Comparison of ENCODE assay signal across 8 cellular contexts in genomic region chr5:113293613-113294340, GRCh38.
DNase-seq lines count a peak whose midpoint lies in the region; ATAC-seq and FAIRE-seq lines count a peak whose summit lies in the region.

No MANE protein-coding gene starts in this region.

- peak overlapping the region; percentile 84 for H3K4me3 Mint-ChIP-seq in activated naive CD8-positive, alpha-beta T cell treated with anti-CD3 and anti-CD28 coated beads for 36 hours

- H3K27me3 ChIP-seq in BLaER1 (peaks cover 38% of the 10 kb centered on the region), iPS-15b (ENCODE audit: control insufficient read depth, insufficient read depth, low read length) (peaks cover 16% of the 10 kb centered on the region), small intestine (ENCODE audit: control insufficient read depth in 2 of 2, insufficient read depth in 2 of 2, low read length in 2 of 2) (peaks cover 0 to 3% of the 10 kb centered on the region in 2 donors)

- peaks cover 51% of the 10 kb centered on the region for H3K27me3 Mint-ChIP-seq in activated naive CD8-positive, alpha-beta T cell treated with anti-CD3 and anti-CD28 coated beads for 36 hours

- no peaks in the 10 kb centered on the region for H3K36me3 Mint-ChIP-seq in activated naive CD8-positive, alpha-beta T cell treated with anti-CD3 and anti-CD28 coated beads for 36 hours

- no peaks in the 10 kb centered on the region for H4K20me1 ChIP-seq in BLaER1

- H3K9ac ChIP-seq in BLaER1 = peak overlapping the region; percentile 62; the same call in 1 of the 2 replicates
- peak overlapping the region; percentile 41 for H3K9ac ChIP-seq in iPS-15b (ENCODE audit: low read depth, low read length)

- 3 to 6% (median 5%) methylated on average over 26 of the region's 26 CpGs for WGBS in small intestine, 3 donors

- H3K36me3 ChIP-seq in BLaER1 (no peaks in the 10 kb centered on the region), iPS-15b (ENCODE audit: control insufficient read depth, insufficient read depth, low read length) (no peaks in the 10 kb centered on the region), small intestine (ENCODE audit: control insufficient read depth in 2 of 2, insufficient read depth in 2 of 2, low read length in 2 of 2) (no peaks in the 10 kb centered on the region)

- peaks cover 13% of the 10 kb centered on the region for H3K4me1 Mint-ChIP-seq in activated naive CD8-positive, alpha-beta T cell treated with anti-CD3 and anti-CD28 coated beads for 36 hours

- peaks cover 16% of the 10 kb centered on the region for H3K4me1 ChIP-seq in BLaER1
- peaks cover 39% of the 10 kb centered on the region for H3K4me1 ChIP-seq in iPS-15b (ENCODE audit: control insufficient read depth, insufficient read depth, low read length)
- H3K4me1 ChIP-seq in small intestine (ENCODE audit: control insufficient read depth in 2 of 2, insufficient read depth in 1 of 2, low read depth in 1 of 2, low read length in 1 of 2) = peaks cover 0 to 5% of the 10 kb centered on the region in 2 donors

- H3K4me2 ChIP-seq in BLaER1 = peak overlapping the region; percentile 98

- peak; percentile 3 for ATAC-seq in GM19397 (IDR thresholded peaks at IDR 0.05; ENCODE audit: unreplicated experiment)
- peak; percentile 25 for ATAC-seq in HG03520 (IDR thresholded peaks at IDR 0.05; ENCODE audit: unreplicated experiment)
- ATAC-seq in HG03039 (IDR thresholded peaks at IDR 0.05; ENCODE audit: unreplicated experiment) = no peak

- no peak for FAIRE-seq in small intestine (lab: Jason Lieb, UNC)

- no peak overlapping the region for H3K27ac Mint-ChIP-seq in activated naive CD8-positive, alpha-beta T cell treated with anti-CD3 and anti-CD28 coated beads for 36 hours

- H3K4me3 ChIP-seq in BLaER1 (peak overlapping the region; percentile 75), iPS-15b (ENCODE audit: low read depth, low read length) (peak overlapping the region; percentile 83), small intestine (ENCODE audit: low read depth in 1 of 2, low read length in 2 of 2) (peak overlapping the region; percentile 46 to 60)

- no peak overlapping the region for H3K27ac ChIP-seq in BLaER1
- peak overlapping the region in 1 of 2 donors; percentile 76 for H3K27ac ChIP-seq in small intestine (ENCODE audit: low read depth in 1 of 2, low read length in 1 of 2)

- H3K9me3 Mint-ChIP-seq in activated naive CD8-positive, alpha-beta T cell treated with anti-CD3 and anti-CD28 coated beads for 36 hours = no peaks in the 10 kb centered on the region

- peak; percentile 3 for DNase-seq in activated naive CD8-positive, alpha-beta T cell treated with anti-CD3 and anti-CD28 coated beads for 36 hours
- no peak for DNase-seq in small intestine
- DNase-seq in putamen (ENCODE audit: low spot score) = no peak

- H3K9me3 ChIP-seq in BLaER1 (no peaks in the 10 kb centered on the region), iPS-15b (ENCODE audit: control insufficient read depth, insufficient read depth, low read length) (no peaks in the 10 kb centered on the region), small intestine (ENCODE audit: control insufficient read depth, low read depth) (no peaks in the 10 kb centered on the region)
